In genomic region chr2:145029885-145030284, GRCh38 we compare ENCODE assay signal across 17 cellular contexts.
DNase-seq lines count a peak whose midpoint lies in the region; ATAC-seq and TF ChIP-seq lines count a peak whose summit lies in the region.
"Had no signal": no experiment of that assay in that cellular context is flagged by ENCODE, and none has a peak within 500 bp of the region (broad histone marks: within the 10 kb centered on the region; RNA-seq: fewer than 3 reads in every experiment).

No MANE protein-coding gene starts in this region.

- peak overlapping the region; percentile 80 for H2AFZ ChIP-seq in fibroblast of lung (ENCODE audit: low read length)
- H2AFZ ChIP-seq in neuronal stem cell (ENCODE audit: low read length), result peak overlapping the region; percentile 65

- H2BK5ac ChIP-seq in neuronal stem cell (ENCODE audit: low read length), result no peak overlapping the region

- H3K9ac ChIP-seq in fibroblast of lung (ENCODE audit: insufficient read depth, low read length), result no peak overlapping the region
- no peak overlapping the region for H3K9ac ChIP-seq in neuronal stem cell (ENCODE audit: low read depth, low read length, poor library complexity)

- no peaks in the 10 kb centered on the region for H3K79me1 ChIP-seq in neuronal stem cell (ENCODE audit: low read depth, low read length)

- H3K4ac ChIP-seq in neuronal stem cell (ENCODE audit: low read length), result no peak overlapping the region

- H3K27me3 ChIP-seq in fibroblast of lung (ENCODE audit: control insufficient read depth, insufficient read depth, low read length) (no peaks in the 10 kb centered on the region), neuronal stem cell (ENCODE audit: control insufficient read depth in 3 of 3, insufficient read depth in 3 of 3, low read depth in 1 of 3, low read length in 3 of 3) (no peaks in the 10 kb centered on the region)

- H3K36me3 ChIP-seq in fibroblast of lung (ENCODE audit: control insufficient read depth, insufficient read depth, low read length) (no peaks in the 10 kb centered on the region), neuronal stem cell (replicated peaks in 1 of 2; ENCODE audit: control insufficient read depth in 2 of 2, insufficient read depth in 2 of 2, low read length in 2 of 2) (no peaks in the 10 kb centered on the region)

- H2BK120ac ChIP-seq in neuronal stem cell (ENCODE audit: low read depth, low read length), result no peak overlapping the region

- H3K14ac ChIP-seq in neuronal stem cell (ENCODE audit: low read length), result no peak overlapping the region

- H3K4me3 ChIP-seq in fibroblast of lung (replicated peaks in 1 of 4; ENCODE audit: control extremely low read depth in 1 of 4, insufficient read depth in 1 of 4, low read depth in 3 of 4, low read length in 4 of 4) (peak overlapping the region in 1 of 4 experiments; percentile 13), neuronal stem cell (ENCODE audit: low read length in 2 of 2) (no peak overlapping the region)

- no peak for ATAC-seq in GM18498 (IDR thresholded peaks at IDR 0.05; ENCODE audit: unreplicated experiment)
- ATAC-seq: PC-3 had no signal

- H3K9me3 ChIP-seq in fibroblast of lung (ENCODE audit: control insufficient read depth, insufficient read depth, low read depth, low read length) (no peaks in the 10 kb centered on the region), neuronal stem cell (replicated peaks in 1 of 2; ENCODE audit: control insufficient read depth in 2 of 2, insufficient read depth in 1 of 2, low read depth in 1 of 2, low read length in 2 of 2) (no peaks in the 10 kb centered on the region)

- WGBS in neuronal stem cell (ENCODE audit: extremely low coverage in 2 of 2, insufficient read length in 2 of 2, insufficient replicate concordance in 1 of 2), 2 donors, result no CpG with 5 or more reads among the region's 3 CpGs

- TF ChIP-seq CTCF in fibroblast of lung (conservative IDR thresholded peaks at IDR 0.05 in 1 of 2, IDR thresholded peaks at IDR 0.05 in 1 of 2; ENCODE audit: low read depth in 1 of 2, low read length in 2 of 2), result no peak

- no peaks in the 10 kb centered on the region for H4K20me1 ChIP-seq in fibroblast of lung (ENCODE audit: control insufficient read depth, extremely low read depth, insufficient read depth, low read length)

- H3K18ac ChIP-seq in neuronal stem cell (ENCODE audit: low read length), result no peak overlapping the region

- no peak overlapping the region for H4K91ac ChIP-seq in neuronal stem cell (ENCODE audit: low read depth, low read length, poor library complexity)

- H2BK12ac ChIP-seq in neuronal stem cell (ENCODE audit: low read length), result no peak overlapping the region

- DNase-seq in NCI-H1417 (lab: John Stamatoyannopoulos, UW), result peak in 2 of 3 experiments; percentile 8 to 45
- DNase-seq in NCI-H1417 treated with DMSO at 0.1 percent for 48 hours (lab: John Stamatoyannopoulos, UW), result no peak
- peak; percentile 62 for DNase-seq in RPMI7951 (ENCODE audit: low read depth)
- no peak for DNase-seq in fibroblast of lung (ENCODE audit: low read depth in 2 of 2)
- DNase-seq in neuronal stem cell (ENCODE audit: low spot score), result no peak
- DNase-seq in NCI-H2171 treated with DMSO at 0.1 percent for 48 hours (lab: John Stamatoyannopoulos, UW), result no peak
- DNase-seq in SW 1271 (lab: John Stamatoyannopoulos, UW), result no peak
- DNase-seq: 8988T, DMS153, Karpas-422, NCI-H146, NCI-H2029 treated with DMSO at 0.1 percent for 48 hours, NCI-H524, PC-3 had no signal

- H3K4me2 ChIP-seq in fibroblast of lung (ENCODE audit: extremely low read depth, insufficient read depth, low read length) (peak overlapping the region; percentile 64), neuronal stem cell (ENCODE audit: insufficient read depth, low read length, poor library complexity, severe bottlenecking) (no peak overlapping the region)

- no peak overlapping the region for H3K23ac ChIP-seq in neuronal stem cell (ENCODE audit: low read depth, low read length, poor library complexity)

- no peak overlapping the region for H4K8ac ChIP-seq in neuronal stem cell (ENCODE audit: low read depth, low read length)

- H3K27ac ChIP-seq in fibroblast of lung (ENCODE audit: insufficient read depth, low read length), result peak overlapping the region; percentile 44
- H3K27ac ChIP-seq in neuronal stem cell (replicated peaks; ENCODE audit: low read length), result no peak overlapping the region
- H3K27ac ChIP-seq: HL-60, RWPE1 had no signal

- H3K79me2 ChIP-seq in fibroblast of lung (ENCODE audit: control insufficient read depth, insufficient read depth, low read length), result no peaks in the 10 kb centered on the region

- H3K4me1 ChIP-seq in fibroblast of lung (ENCODE audit: control insufficient read depth, extremely low read depth, insufficient read depth, low read length) (peaks cover 12% of the 10 kb centered on the region), neuronal stem cell (ENCODE audit: control insufficient read depth in 2 of 2, insufficient read depth in 1 of 2, low read depth in 1 of 2, low read length in 2 of 2) (peaks cover 1 to 5% of the 10 kb centered on the region in 2 donors)

- no peak overlapping the region for H2AK5ac ChIP-seq in neuronal stem cell (ENCODE audit: low read depth, low read length)

- H2BK15ac ChIP-seq in neuronal stem cell (ENCODE audit: low read length), result no peak overlapping the region

Comparison
In these comparisons a context has a peak if more than half of its experiments do, and no peak if none do; other contexts are left out.
1. DNase-seq: peak in NCI-H1417 (2 of 3) and RPMI7951 (single experiment); none in NCI-H1417 treated with DMSO at 0.1 percent for 48 hours (single experiment), fibroblast of lung (0 of 2), neuronal stem cell (single experiment), NCI-H2171 treated with DMSO at 0.1 percent for 48 hours (single experiment) and SW 1271 (0 of 2).